ENCODE assay signal across 18 cellular contexts in genomic region chrX:129511689-129512088, GRCh38.
"Had no signal": no experiment of that assay in that cellular context is flagged by ENCODE, and none has a peak within 500 bp of the region (broad histone marks: within the 10 kb centered on the region; RNA-seq: fewer than 3 reads in every experiment).

No MANE protein-coding gene starts in this region.

- H3K36me3 ChIP-seq: gastrocnemius medialis, ovary had no signal

- H3K9me3 Mint-ChIP-seq: type B pancreatic cell had no signal

- H3K27me3 Mint-ChIP-seq: type B pancreatic cell had no signal

- H3K27ac ChIP-seq: epithelial cell of prostate, esophagus muscularis mucosa, gastrocnemius medialis, heart right ventricle, left ventricle myocardium inferior, ovary had no signal

- H3K36me3 Mint-ChIP-seq: naive B cell had no signal

- FAIRE-seq: urothelium cell line had no signal

- H3K4me3 ChIP-seq: esophagus muscularis mucosa, gastrocnemius medialis, heart right ventricle, left ventricle myocardium inferior, lung, ovary, smooth muscle cell had no signal

- H3K4me2 ChIP-seq: smooth muscle cell had no signal

- DNase-seq: effector memory CD4-positive, alpha-beta T cell; gastrocnemius medialis; heart right ventricle; hypothalamus; islet precursor cell; left ventricle myocardium inferior; mesenchymal stem cell; naive B cell; ovary; right cardiac atrium; stimulated activated CD4-positive, alpha-beta T cell treated with anti-CD3 and anti-CD28 coated beads, Interleukin-2, amount 100 ng/mL, for 48 hours; stimulated activated naive CD4-positive, alpha-beta T cell treated with Interleukin-2 at 50 U/mL for 16 hours had no signal

- H3K9me3 ChIP-seq: esophagus muscularis mucosa, gastrocnemius medialis, heart right ventricle, left ventricle myocardium inferior, ovary had no signal

- H3K4me3 Mint-ChIP-seq: naive B cell, type B pancreatic cell had no signal

- H3K27me3 ChIP-seq: esophagus muscularis mucosa, gastrocnemius medialis, ovary had no signal

- H3K27ac Mint-ChIP-seq: naive B cell, type B pancreatic cell had no signal

- H3K4me1 Mint-ChIP-seq: naive B cell had no signal

- H3K4me1 ChIP-seq: gastrocnemius medialis, heart right ventricle, left ventricle myocardium inferior had no signal

- ATAC-seq: gastrocnemius medialis, heart right ventricle, right cardiac atrium had no signal
